In the genomic region with DNA sequence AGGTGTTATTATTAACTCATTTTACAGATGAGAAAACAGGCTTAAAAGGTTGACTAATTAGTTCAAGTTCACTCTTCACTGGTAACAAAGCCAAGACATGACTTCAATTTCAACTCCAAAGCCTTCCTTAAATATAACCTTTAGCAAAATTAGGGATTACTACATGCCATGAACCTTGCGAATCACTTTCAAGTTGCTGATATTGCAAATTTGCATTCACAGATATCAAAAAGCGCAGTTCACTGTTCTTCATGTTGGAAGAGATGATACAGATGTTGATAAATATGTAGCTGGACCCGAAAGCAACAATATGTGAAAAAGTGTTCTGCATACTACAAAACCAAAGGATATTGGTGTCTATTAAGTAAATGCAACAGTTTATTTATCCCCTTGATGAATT, we compare ENCODE assay signal across 21 cellular contexts.
DNase-seq lines count a peak whose midpoint lies in the region; ATAC-seq, FAIRE-seq and TF ChIP-seq lines count a peak whose summit lies in the region.
"Had no signal": no experiment of that assay in that cellular context is flagged by ENCODE, and none has a peak within 500 bp of the region (broad histone marks: within the 10 kb centered on the region; RNA-seq: fewer than 3 reads in every experiment).

No MANE protein-coding gene starts in this region.

- H2BK120ac ChIP-seq in IMR-90 (ENCODE audit: low read depth, low read length): no peak overlapping the region

- no peak overlapping the region for H3K4ac ChIP-seq in IMR-90 (ENCODE audit: low read depth, low read length)

- no peaks in the 10 kb centered on the region for H3K9me1 ChIP-seq in IMR-90 (ENCODE audit: insufficient read depth, low read length)
- H3K9me1 ChIP-seq in K562 (ENCODE audit: control insufficient read depth, insufficient read depth, low read length): no peaks in the 10 kb centered on the region

- H3K4me1 ChIP-seq in A549: peaks cover 16% of the 10 kb centered on the region; the same call in 2 of the 3 replicates
- no peaks in the 10 kb centered on the region for H3K4me1 ChIP-seq in IMR-90 (ENCODE audit: control insufficient read depth, insufficient read depth, low read length)
- H3K4me1 ChIP-seq in K562 (replicated peaks in 1 of 2; ENCODE audit: control insufficient read depth in 2 of 2, insufficient read depth in 2 of 2, low read length in 2 of 2): no peaks in the 10 kb centered on the region
- no peaks in the 10 kb centered on the region for H3K4me1 ChIP-seq in Peyer's patch
- H3K4me1 ChIP-seq: Caco-2 had no signal

- TF ChIP-seq EP300 in A549 (IDR thresholded peaks at IDR 0.05) (no peak), K562 (IDR thresholded peaks at IDR 0.05; ENCODE audit: low read length) (no peak)

- peaks cover 12% of the 10 kb centered on the region for H3K27me3 ChIP-seq in IMR-90 (ENCODE audit: control insufficient read depth, insufficient read depth, low read length)
- no peaks in the 10 kb centered on the region for H3K27me3 ChIP-seq in K562 (ENCODE audit: control insufficient read depth in 2 of 2, insufficient read depth in 2 of 2, low read length in 2 of 2)
- H3K27me3 ChIP-seq in Peyer's patch: no peaks in the 10 kb centered on the region

- H2AFZ ChIP-seq in IMR-90 (replicated peaks; ENCODE audit: low read length, poor library complexity) (no peak overlapping the region), K562 (ENCODE audit: low read depth, low read length) (no peak overlapping the region)

- H3K56ac ChIP-seq in IMR-90 (ENCODE audit: extremely low read depth, insufficient read depth, low read length): no peak overlapping the region

- H2AK5ac ChIP-seq in IMR-90 (ENCODE audit: low read depth, low read length): no peak overlapping the region

- H3K36me3 ChIP-seq in IMR-90 (ENCODE audit: control insufficient read depth, insufficient read depth, low read length) (no peaks in the 10 kb centered on the region), K562 (ENCODE audit: control insufficient read depth, insufficient read depth, low read length) (no peaks in the 10 kb centered on the region), Peyer's patch (no peaks in the 10 kb centered on the region)
- H3K36me3 ChIP-seq: BLaER1 treated with 17β-estradiol and CSF1 and Interleukin-3, amounts not matched to agents 10 nM and 100 nM had no signal

- H3K9me3 ChIP-seq in A549: no peaks in the 10 kb centered on the region
- no peaks in the 10 kb centered on the region for H3K9me3 ChIP-seq in IMR-90 (ENCODE audit: control insufficient read depth, insufficient read depth, low read length)
- no peaks in the 10 kb centered on the region for H3K9me3 ChIP-seq in K562 (replicated peaks; ENCODE audit: control insufficient read depth, insufficient read depth, low read depth, low read length)
- no peaks in the 10 kb centered on the region for H3K9me3 ChIP-seq in Peyer's patch
- H3K9me3 ChIP-seq: BLaER1 treated with 17β-estradiol and CSF1 and Interleukin-3, amounts not matched to agents 10 nM and 100 nM; Caco-2 had no signal

- no peak overlapping the region for H2BK5ac ChIP-seq in IMR-90 (ENCODE audit: low read depth, low read length, poor library complexity, severe bottlenecking)

- CTCF ChIA-PET in A549 (lab: Yijun Ruan, JAX) (no interaction called here), IMR-90 (lab: Yijun Ruan, JAX) (no interaction called here), K562 (lab: Yijun Ruan, JAX; ENCODE audit: low intra/inter-chr PET ratio) (no interaction called here)

- in situ Hi-C loops in IMR-90 (cut with MboI; ENCODE audit: low sequenced_read_pairs): no loop called here
- in situ Hi-C loops in K562 (cut with MboI): no loop called here

- no peak overlapping the region for H4K5ac ChIP-seq in IMR-90 (ENCODE audit: low read depth, low read length)

- POLR2A ChIA-PET in A549 (lab: Yijun Ruan, JAX): no interaction called here
- POLR2A ChIA-PET in IMR-90 (lab: Charles Lee; ENCODE audit: unreplicated experiment): no interaction called here
- POLR2A ChIA-PET in K562 (lab: Yijun Ruan, JAX): no interaction called here

- intact Hi-C loops in IMR-90 (cut with micrococcal nuclease): no loop called here
- intact Hi-C loops in K562 (cut with micrococcal nuclease): loop anchor here (10.0 kb wide), 1 partner anchor 177 kb away; no protein-coding TSS in a partner anchor

- H3K18ac ChIP-seq in IMR-90 (ENCODE audit: low read depth, low read length): no peak overlapping the region

- TF ChIP-seq POLR2A in A549 (IDR thresholded peaks at IDR 0.05; ENCODE audit: low read length) (no peak), IMR-90 (IDR thresholded peaks at IDR 0.05; ENCODE audit: low read depth, low read length) (no peak), K562 (conservative IDR thresholded peaks at IDR 0.05) (no peak), Peyer's patch (IDR thresholded peaks at IDR 0.05) (no peak)

- 0 out of 3 replicates have a peak overlapping the region, but pooled peaks have one; percentile 26 for H3K4me2 ChIP-seq in A549
- no peak overlapping the region for H3K4me2 ChIP-seq in IMR-90 (ENCODE audit: low read depth, low read length)
- no peak overlapping the region for H3K4me2 ChIP-seq in K562 (ENCODE audit: insufficient read depth, low read length)
- H3K4me2 ChIP-seq: BLaER1 treated with 17β-estradiol and CSF1 and Interleukin-3, amounts not matched to agents 10 nM and 100 nM had no signal

- TF ChIP-seq CTCF in A549 (IDR thresholded peaks at IDR 0.05) (no peak), IMR-90 (conservative IDR thresholded peaks at IDR 0.05; ENCODE audit: low read depth, low read length) (no peak), K562 (IDR thresholded peaks at IDR 0.05 in 2 of 3, conservative IDR thresholded peaks at IDR 0.05 in 1 of 3; ENCODE audit: insufficient read depth in 2 of 3, low read depth in 1 of 3, low read length in 3 of 3) (no peak), Peyer's patch (IDR thresholded peaks at IDR 0.05) (no peak)

- no peaks in the 10 kb centered on the region for H3K79me2 ChIP-seq in K562 (ENCODE audit: control insufficient read depth, insufficient read depth, low read length)

- H3K9ac ChIP-seq in IMR-90 (ENCODE audit: low read depth, low read length): no peak overlapping the region
- H3K9ac ChIP-seq in K562 (ENCODE audit: insufficient read depth in 1 of 2, low read depth in 2 of 2, low read length in 2 of 2): no peak overlapping the region
- H3K9ac ChIP-seq: BLaER1 treated with 17β-estradiol and CSF1 and Interleukin-3, amounts not matched to agents 10 nM and 100 nM had no signal

- WGBS in A549 (ENCODE audit: missing lambda C conversion rate): 89% methylated on average over 3 of the region's 3 CpGs
- no CpG with 5 or more reads among the region's 3 CpGs for WGBS in IMR-90 (ENCODE audit: extremely low coverage in 2 of 2, insufficient read length in 1 of 2), 2 experiments
- 5% methylated on average over 3 of the region's 3 CpGs for WGBS in K562 (ENCODE audit: insufficient coverage, low coverage, missing lambda C conversion rate)

- dilution Hi-C loops in IMR-90 (cut with HindIII; ENCODE audit: low sequenced_read_pairs, unreplicated experiment): no loop called here

- no peak overlapping the region for H2BK15ac ChIP-seq in IMR-90 (ENCODE audit: low read depth, low read length)

- BruUV-seq in IMR-90 (replicated peaks; lab: Mats Ljungman, UMichigan) (no TSS peak), K562 (replicated peaks; lab: Mats Ljungman, UMichigan) (no TSS peak)

- H4K20me1 ChIP-seq in IMR-90 (ENCODE audit: insufficient read depth, low read length) (no peaks in the 10 kb centered on the region), K562 (replicated peaks; ENCODE audit: control insufficient read depth, insufficient read depth, low read length) (no peaks in the 10 kb centered on the region)
- H4K20me1 ChIP-seq: BLaER1 treated with 17β-estradiol and CSF1 and Interleukin-3, amounts not matched to agents 10 nM and 100 nM had no signal

- H3K79me1 ChIP-seq in IMR-90 (ENCODE audit: low read depth in 1 of 2, low read length in 2 of 2): no peaks in the 10 kb centered on the region

- no peak for TF ChIP-seq RAD21 in A549 (conservative IDR thresholded peaks at IDR 0.05 in 1 of 2, IDR thresholded peaks at IDR 0.05 in 1 of 2)
- no peak for TF ChIP-seq RAD21 in IMR-90 (IDR thresholded peaks at IDR 0.05; ENCODE audit: low read length)
- TF ChIP-seq RAD21 in K562 (CRISPR knock-in tag; conservative IDR thresholded peaks at IDR 0.05 in 1 of 2, IDR thresholded peaks at IDR 0.05 in 1 of 2): no peak

- H4K91ac ChIP-seq in IMR-90 (ENCODE audit: insufficient read depth, low read depth, low read length): no peak overlapping the region

- H3K4me3 ChIP-seq in A549 (no peak overlapping the region), IMR-90 (ENCODE audit: insufficient read depth, low read depth, low read length) (no peak overlapping the region), K562 (no peak overlapping the region), Peyer's patch (no peak overlapping the region)
- H3K4me3 ChIP-seq: BLaER1 treated with 17β-estradiol and CSF1 and Interleukin-3, amounts not matched to agents 10 nM and 100 nM had no signal

- H2BK20ac ChIP-seq in IMR-90 (ENCODE audit: low read depth, low read length): no peak overlapping the region

- H3K14ac ChIP-seq in IMR-90 (replicated peaks; ENCODE audit: low read depth, low read length): no peak overlapping the region

- ATAC-seq in A549 (no peak), IMR-90 (ENCODE audit: low read depth) (no peak), K562 (no peak), GM21737 (IDR thresholded peaks at IDR 0.05; ENCODE audit: unreplicated experiment) (no peak)
- ATAC-seq: CD8-positive, alpha-beta T cell had no signal

- H2AK9ac ChIP-seq in IMR-90 (replicated peaks; ENCODE audit: low read depth, low read length, poor library complexity): no peak overlapping the region

- no peak overlapping the region for H3K27ac ChIP-seq in A549
- no peak overlapping the region for H3K27ac ChIP-seq in IMR-90 (ENCODE audit: insufficient read depth, low read length)
- H3K27ac ChIP-seq in K562 (ENCODE audit: extremely low read depth, low read depth, low read length): no peak overlapping the region
- H3K27ac ChIP-seq in Peyer's patch: no peak overlapping the region
- H3K27ac ChIP-seq: BLaER1 treated with 17β-estradiol and CSF1 and Interleukin-3, amounts not matched to agents 10 nM and 100 nM; C4-2B had no signal

- no peak overlapping the region for H3K23ac ChIP-seq in IMR-90 (ENCODE audit: low read depth, low read length)

- FAIRE-seq in A549 (lab: Jason Lieb, UNC): no peak
- no peak for FAIRE-seq in K562 (lab: Jason Lieb, UNC)
- FAIRE-seq: A204.1, D721Med, G401.6, GM12891, GM19239 had no signal

- DNase-seq in A549 (ENCODE audit: low read depth in 1 of 2, low spot score in 1 of 2) (no peak), IMR-90 (no peak), K562 (ENCODE audit: extremely low read depth in 1 of 4, low spot score in 3 of 4) (no peak), OCI-M2 (lab: John Stamatoyannopoulos, UW; ENCODE audit: unreplicated experiment) (no peak), Peyer's patch (no peak)
- DNase-seq: 8988T; AML-193; Caco-2; Calu3; CD4-positive, alpha-beta T cell; CD8-positive, alpha-beta T cell; DMS79 treated with DMSO at 0.1 percent for 48 hours; GF-D8 had no signal

- H4K8ac ChIP-seq in IMR-90 (ENCODE audit: low read depth in 2 of 2, low read length in 2 of 2): no peak overlapping the region

TF ChIP-seq in A549, 52 proteins besides CTCF, POLR2A, EP300 and RAD21 (continues in another document):
- TF ChIP-seq MAFK (IDR thresholded peaks at IDR 0.05; ENCODE audit: partially characterized antibody): peak; percentile 85

TF ChIP-seq in IMR-90, 13 proteins besides CTCF, POLR2A, EP300 and RAD21 (continues in another document):
- no peak for TF ChIP-seq MAZ (IDR thresholded peaks at IDR 0.05; ENCODE audit: borderline replicate concordance, low read depth, low read length)
